ENCODE assay signal across 30 cellular contexts in the genomic region with DNA sequence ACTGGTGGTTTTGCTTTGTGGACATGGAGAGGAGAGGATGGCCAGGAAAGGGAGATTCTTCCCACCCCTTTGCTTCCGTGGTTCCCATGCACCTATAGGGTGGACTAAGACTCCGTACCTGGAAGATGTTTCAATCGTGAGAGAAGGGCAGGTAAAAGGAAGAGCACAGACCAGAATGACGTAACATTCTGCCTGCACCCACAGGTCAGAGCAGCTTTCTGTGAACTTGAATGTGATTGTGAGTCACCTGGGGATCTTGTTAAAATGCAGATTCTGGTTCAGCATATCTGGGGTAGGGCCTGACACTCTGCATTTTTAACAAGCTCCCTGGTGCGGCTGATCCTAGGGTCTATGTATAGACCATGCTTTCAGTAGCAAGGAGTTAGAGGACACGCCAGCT.
"Had no signal": no experiment of that assay in that cellular context is flagged by ENCODE, and none has a peak within 500 bp of the region (broad histone marks: within the 10 kb centered on the region; RNA-seq: fewer than 3 reads in every experiment).

No MANE protein-coding gene starts in this region.

- H3K27ac ChIP-seq: cardiac muscle cell, colonic mucosa, neural progenitor cell, parathyroid adenoma, right atrium auricular region, thyroid gland, upper lobe of left lung had no signal

- H3K36me3 Mint-ChIP-seq: memory B cell; natural killer cell; neural progenitor cell; stimulated activated memory B cell treated with anti-CD40 and anti-IgM and Interleukin-4, amounts not matched to agents 10 μg/mL and 1 μg/mL and 100 μg/mL, for 72 hours had no signal

- H3K9me3 Mint-ChIP-seq: activated T-cell treated with anti-CD3 and anti-CD28 coated beads, Interleukin-2, amount 50 U/mL, for 24 hours; natural killer cell; neural progenitor cell had no signal

- H3K79me2 ChIP-seq: parathyroid adenoma had no signal

- DNase-seq: activated CD4-positive, alpha-beta memory T cell treated with anti-CD3 and anti-CD28 coated beads for 36 hours; activated CD4-positive, alpha-beta T cell treated with anti-CD3 and anti-CD28 coated beads, Interleukin-2, amount 10 ng/mL, durations not matched to agents 24 days and 14 days; activated CD4-positive, CD25-positive, alpha-beta regulatory T cell treated with anti-CD3 and anti-CD28 coated beads, Interleukin-2, amount 50 U/mL, for 72 hours; activated CD8-positive, alpha-beta memory T cell treated with anti-CD3 and anti-CD28 coated beads, Interleukin-2, amount 50 U/mL, for 48 hours; activated gamma-delta T cell treated with Interleukin-2 at 50 U/mL for 16 hours; activated naive CD4-positive, alpha-beta T cell treated with anti-CD3 and anti-CD28 coated beads, Interleukin-2, amount 50 U/mL, for 16 hours; activated T-cell treated with anti-CD3 and anti-CD28 coated beads, Interleukin-2, amount 50 U/mL, for 24 hours; amygdala; cerebellar nuclear complex; colonic mucosa; effector memory CD8-positive, alpha-beta T cell; foreskin melanocyte; islet precursor cell; natural killer cell; occipital lobe; stimulated activated CD4-positive, alpha-beta T cell treated with anti-CD3 and anti-CD28 coated beads, Interleukin-1b, Interleukin-23, amount 100 ng/mL, for 48 hours; stimulated activated CD4-positive, alpha-beta T cell treated with anti-CD3 and anti-CD28 coated beads, Interleukin-4, amount 100 ng/mL, for 4 hours; stimulated activated CD8-positive, alpha-beta memory T cell treated with anti-CD3 and anti-CD28 coated beads, Interleukin-4, amount 100 ng/mL, for 48 hours; stomach; T-helper 17 cell; T1000; thyroid gland; upper lobe of left lung had no signal

- H3K4me1 ChIP-seq: colonic mucosa, neural progenitor cell, parathyroid adenoma, thyroid gland, upper lobe of left lung had no signal

- H3K9me3 ChIP-seq: colonic mucosa, right atrium auricular region, stomach, thyroid gland, upper lobe of left lung had no signal

- ATAC-seq: effector memory CD8-positive, alpha-beta T cell; natural killer cell; stimulated activated memory B cell treated with anti-CD40 and anti-IgM and Interleukin-4, amounts not matched to agents 10 μg/mL and 1 μg/mL and 100 μg/mL, for 72 hours; T-helper 17 cell had no signal

- H3K4me3 Mint-ChIP-seq: activated CD4-positive, alpha-beta memory T cell treated with anti-CD3 and anti-CD28 coated beads for 36 hours; activated CD4-positive, alpha-beta T cell treated with anti-CD3 and anti-CD28 coated beads, Interleukin-2, amount 10 ng/mL, durations not matched to agents 24 days and 14 days; activated T-cell treated with anti-CD3 and anti-CD28 coated beads, Interleukin-2, amount 50 U/mL, for 24 hours; effector memory CD8-positive, alpha-beta T cell; memory B cell; natural killer cell; neural progenitor cell; stimulated activated memory B cell treated with anti-CD40 and anti-IgM and Interleukin-4, amounts not matched to agents 10 μg/mL and 1 μg/mL and 100 μg/mL, for 72 hours; T-helper 17 cell had no signal

- H3K27me3 ChIP-seq: cardiac muscle cell, colonic mucosa, neural progenitor cell, right atrium auricular region, stomach, thyroid gland, upper lobe of left lung had no signal

- H3K4me2 ChIP-seq: neural progenitor cell, smooth muscle cell had no signal

- H3K36me3 ChIP-seq: cardiac muscle cell, colonic mucosa, neural progenitor cell, right atrium auricular region, stomach, thyroid gland, upper lobe of left lung had no signal

- H3K27me3 Mint-ChIP-seq: activated CD4-positive, alpha-beta memory T cell treated with anti-CD3 and anti-CD28 coated beads for 36 hours; activated CD4-positive, alpha-beta T cell treated with anti-CD3 and anti-CD28 coated beads, Interleukin-2, amount 10 ng/mL, durations not matched to agents 24 days and 14 days; activated T-cell treated with anti-CD3 and anti-CD28 coated beads, Interleukin-2, amount 50 U/mL, for 24 hours; memory B cell; stimulated activated memory B cell treated with anti-CD40 and anti-IgM and Interleukin-4, amounts not matched to agents 10 μg/mL and 1 μg/mL and 100 μg/mL, for 72 hours had no signal

- H3K4me3 ChIP-seq: cardiac muscle cell, colonic mucosa, neural progenitor cell, right atrium auricular region, smooth muscle cell, stomach, thyroid gland, upper lobe of left lung had no signal

- H3K9ac ChIP-seq: neural progenitor cell, parathyroid adenoma had no signal

- H3K4me1 Mint-ChIP-seq: memory B cell, natural killer cell had no signal

- H3K27ac Mint-ChIP-seq: activated CD4-positive, alpha-beta memory T cell treated with anti-CD3 and anti-CD28 coated beads for 36 hours; activated CD4-positive, alpha-beta T cell treated with anti-CD3 and anti-CD28 coated beads, Interleukin-2, amount 10 ng/mL, durations not matched to agents 24 days and 14 days; activated T-cell treated with anti-CD3 and anti-CD28 coated beads, Interleukin-2, amount 50 U/mL, for 24 hours; effector memory CD8-positive, alpha-beta T cell; memory B cell; natural killer cell; neural progenitor cell; stimulated activated memory B cell treated with anti-CD40 and anti-IgM and Interleukin-4, amounts not matched to agents 10 μg/mL and 1 μg/mL and 100 μg/mL, for 72 hours; T-helper 17 cell had no signal

- H2AFZ ChIP-seq: neural progenitor cell, parathyroid adenoma had no signal
